In the genomic region with DNA sequence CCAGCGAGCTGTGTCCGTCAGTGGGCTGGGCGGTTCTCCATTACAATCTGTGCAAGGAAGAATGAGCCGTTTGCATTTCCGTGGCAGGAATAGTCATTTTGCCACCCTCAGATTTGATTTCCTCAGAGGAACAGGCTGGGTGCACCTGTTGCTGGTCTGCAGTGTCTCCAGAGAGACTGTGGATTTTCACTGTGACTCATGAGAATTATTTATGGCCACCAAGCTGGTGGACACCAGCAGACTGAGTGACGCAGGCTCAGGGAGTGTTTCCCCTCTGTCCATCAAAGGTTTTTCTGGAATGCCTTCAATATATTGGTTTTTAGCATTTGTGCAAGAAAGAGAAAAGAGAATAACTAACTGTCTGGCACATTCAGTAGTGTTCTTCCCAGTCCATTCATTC, we compare ENCODE assay signal across 13 cellular contexts. TPM values are rescaled to one million over a fixed set of nuclear protein-coding genes. Genes with fewer than 3 reads are reported as not detected.
DNase-seq lines count a peak whose midpoint lies in the region; ATAC-seq lines count a peak whose summit lies in the region.
"Had no signal": no experiment of that assay in that cellular context is flagged by ENCODE, and none has a peak within 500 bp of the region (broad histone marks: within the 10 kb centered on the region; RNA-seq: fewer than 3 reads in every experiment).

No MANE protein-coding gene starts in this region.

- no peak overlapping the region for H2BK12ac ChIP-seq in mesenchymal stem cell (ENCODE audit: low read length in 2 of 2)

- no peaks in the 10 kb centered on the region for H3K36me3 Mint-ChIP-seq in activated naive CD8-positive, alpha-beta T cell treated with anti-CD3 and anti-CD28 coated beads for 36 hours
- H3K36me3 Mint-ChIP-seq: CD4-positive, alpha-beta memory T cell had no signal

- no peak overlapping the region for H3K14ac ChIP-seq in mesenchymal stem cell (ENCODE audit: low read length in 2 of 2)

- H3K27me3 Mint-ChIP-seq in activated naive CD8-positive, alpha-beta T cell treated with anti-CD3 and anti-CD28 coated beads for 36 hours: no peaks in the 10 kb centered on the region
- H3K27me3 Mint-ChIP-seq: CD4-positive, alpha-beta memory T cell had no signal

- H2AK5ac ChIP-seq in mesenchymal stem cell (ENCODE audit: low read length, severe bottlenecking): no peak overlapping the region

- H3K4me3 ChIP-seq in mesenchymal stem cell (ENCODE audit: insufficient read depth in 1 of 2, low read depth in 1 of 2, low read length in 2 of 2): no peak overlapping the region

- no peak overlapping the region for H3K9ac ChIP-seq in mesenchymal stem cell (ENCODE audit: low read length)

- H3K4me1 ChIP-seq in mesenchymal stem cell (ENCODE audit: control insufficient read depth, insufficient read depth, low read depth, low read length): peaks cover 5% of the 10 kb centered on the region

- ATAC-seq in GM18498 (IDR thresholded peaks at IDR 0.05; ENCODE audit: unreplicated experiment) (peak; percentile 53), GM21528 (IDR thresholded peaks at IDR 0.05; ENCODE audit: low FRiP score, unreplicated experiment) (peak; percentile 51), HG03378 (IDR thresholded peaks at IDR 0.05; ENCODE audit: unreplicated experiment) (peak; percentile 52), HG03457 (IDR thresholded peaks at IDR 0.05; ENCODE audit: unreplicated experiment) (no peak)

- peaks cover 1% of the 10 kb centered on the region for H3K4me1 Mint-ChIP-seq in activated naive CD8-positive, alpha-beta T cell treated with anti-CD3 and anti-CD28 coated beads for 36 hours

- no peak overlapping the region for H3K27ac Mint-ChIP-seq in activated naive CD8-positive, alpha-beta T cell treated with anti-CD3 and anti-CD28 coated beads for 36 hours

- H3K27me3 ChIP-seq in mesenchymal stem cell (ENCODE audit: control insufficient read depth in 1 of 2, insufficient read depth in 1 of 2, low read length in 2 of 2): no peaks in the 10 kb centered on the region
- H3K27me3 ChIP-seq: neutrophil had no signal

- no peaks in the 10 kb centered on the region for H3K36me3 ChIP-seq in mesenchymal stem cell (ENCODE audit: control insufficient read depth in 1 of 2, insufficient read depth in 2 of 2, low read depth in 1 of 2, low read length in 2 of 2)
- H3K36me3 ChIP-seq: neutrophil had no signal

- peak; percentile 36 for DNase-seq in mesenchymal stem cell
- no peak for DNase-seq in COR-L47 (lab: John Stamatoyannopoulos, UW)
- no peak for DNase-seq in NCI-H1105 treated with DMSO at 0.1 percent for 48 hours (lab: John Stamatoyannopoulos, UW)
- DNase-seq in activated naive CD8-positive, alpha-beta T cell treated with anti-CD3 and anti-CD28 coated beads for 36 hours: no peak
- DNase-seq: activated gamma-delta T cell; CD4-positive, alpha-beta memory T cell; NCI-H82 had no signal

- H3K9me3 Mint-ChIP-seq in activated naive CD8-positive, alpha-beta T cell treated with anti-CD3 and anti-CD28 coated beads for 36 hours: no peaks in the 10 kb centered on the region
- H3K9me3 Mint-ChIP-seq: CD4-positive, alpha-beta memory T cell had no signal

- no peak overlapping the region for H4K8ac ChIP-seq in mesenchymal stem cell (ENCODE audit: low read length)

- no peak overlapping the region for H3K4me3 Mint-ChIP-seq in activated naive CD8-positive, alpha-beta T cell treated with anti-CD3 and anti-CD28 coated beads for 36 hours
- H3K4me3 Mint-ChIP-seq: CD4-positive, alpha-beta memory T cell had no signal

- H2BK120ac ChIP-seq in mesenchymal stem cell (ENCODE audit: low read depth, low read length): no peak overlapping the region

- H3K4ac ChIP-seq in mesenchymal stem cell (ENCODE audit: low read depth in 1 of 2, low read length in 2 of 2): no peak overlapping the region

- H3K23ac ChIP-seq in mesenchymal stem cell (ENCODE audit: low read length in 2 of 2): no peak overlapping the region

- H2BK15ac ChIP-seq in mesenchymal stem cell (ENCODE audit: low read depth, poor library complexity, severe bottlenecking): no peak overlapping the region

- no peak overlapping the region for H3K4me2 ChIP-seq in mesenchymal stem cell (ENCODE audit: low read length, poor library complexity, severe bottlenecking)

- no peak overlapping the region for H3K18ac ChIP-seq in mesenchymal stem cell (ENCODE audit: low read depth in 1 of 2, low read length in 2 of 2)

- WGBS in mesenchymal stem cell: 74% methylated on average over 5 of the region's 6 CpGs

- H4K91ac ChIP-seq in mesenchymal stem cell (ENCODE audit: low read length): no peak overlapping the region

- H3K9me3 ChIP-seq in mesenchymal stem cell (ENCODE audit: control insufficient read depth, low read length): no peaks in the 10 kb centered on the region
- H3K9me3 ChIP-seq: neutrophil had no signal

- H2AFZ ChIP-seq in mesenchymal stem cell (ENCODE audit: low read depth, low read length): no peak overlapping the region

- no peak overlapping the region for H2BK5ac ChIP-seq in mesenchymal stem cell (ENCODE audit: low read depth, low read length, poor library complexity, severe bottlenecking)

- H3K79me1 ChIP-seq in mesenchymal stem cell (replicated peaks; ENCODE audit: low read length, poor library complexity, severe bottlenecking): peaks cover 12% of the 10 kb centered on the region

- H3K27ac ChIP-seq in mesenchymal stem cell (ENCODE audit: low read length, poor library complexity, severe bottlenecking): no peak overlapping the region
- H3K27ac ChIP-seq: neutrophil, VCaP had no signal

RNA-seq across cellular contexts. Expression of gene PRKCE, which starts 39.7 kb away (rescaled TPM):
- 10.6 TPM for polyA plus RNA-seq in mesenchymal stem cell (2013, experiment 1 of 2)
- polyA plus RNA-seq in mesenchymal stem cell (2013, experiment 2 of 2): 11.5 TPM
- total RNA-seq in activated naive CD8-positive, alpha-beta T cell treated with anti-CD3 and anti-CD28 coated beads for 36 hours: 1 to 10 TPM; 6.1 to 8.0 TPM
